Comparison of ENCODE assay signal across 18 cellular contexts in genomic region chr7:20316706-20317105, GRCh38. TPM values are rescaled to one million over a fixed set of nuclear protein-coding genes. Genes with fewer than 3 reads are reported as not detected.
DNase-seq lines count a peak whose midpoint lies in the region; TF ChIP-seq lines count a peak whose summit lies in the region.
"Had no signal": no experiment of that assay in that cellular context is flagged by ENCODE, and none has a peak within 500 bp of the region (broad histone marks: within the 10 kb centered on the region; RNA-seq: fewer than 3 reads in every experiment).

No MANE protein-coding gene starts in this region.

- H3K9me3 ChIP-seq in OCI-LY7 (ENCODE audit: low read length) = no peaks in the 10 kb centered on the region
- H3K9me3 ChIP-seq: BE2C, HAP-1 had no signal

- H3K36me3 ChIP-seq in OCI-LY7 (ENCODE audit: insufficient read depth, low read length) = no peaks in the 10 kb centered on the region
- H3K36me3 ChIP-seq: BE2C, HAP-1 had no signal

- H4K20me1 ChIP-seq in OCI-LY7 (ENCODE audit: insufficient read depth, low read length) = no peaks in the 10 kb centered on the region

- DNase-seq in DMS53 (lab: John Stamatoyannopoulos, UW) (peak; percentile 42), DMS53 treated with DMSO at 0.1 percent for 48 hours (lab: John Stamatoyannopoulos, UW; ENCODE audit: unreplicated experiment) (no peak), DMS 273 treated with DMSO at 0.1 percent for 48 hours (lab: John Stamatoyannopoulos, UW) (peak; percentile 16), NCI-H2227 treated with DMSO at 0.1 percent for 48 hours (lab: John Stamatoyannopoulos, UW) (peak; percentile 82), cerebellar cortex (ENCODE audit: low spot score) (no peak), OCI-LY7 (ENCODE audit: low spot score) (no peak)
- DNase-seq in activated CD4-positive, CD25-positive, alpha-beta regulatory T cell treated with anti-CD3 and anti-CD28 coated beads, Interleukin-2, amount 50 U/mL, for 72 hours = no peak
- DNase-seq: BE2C; CD4-positive, alpha-beta T cell; DND-41; NCI-H1694; T-helper 1 cell had no signal

- CTCF ChIA-PET in OCI-LY7 (lab: Charles Lee; ENCODE audit: unreplicated experiment) = no interaction called here

- H3K79me2 ChIP-seq in OCI-LY7 (ENCODE audit: insufficient read depth, low read depth, low read length) = no peaks in the 10 kb centered on the region

- H3K27ac ChIP-seq in VCaP (peak overlapping the region; percentile 73), OCI-LY7 (ENCODE audit: low read depth, low read length, poor library complexity, severe bottlenecking) (no peak overlapping the region)
- H3K27ac ChIP-seq: 22Rv1, HL-60, SK-N-MC had no signal

- H3K9me2 ChIP-seq in OCI-LY7 (ENCODE audit: insufficient read depth, low read length) = no peaks in the 10 kb centered on the region

- no peak overlapping the region for H3K4me3 ChIP-seq in OCI-LY7 (ENCODE audit: low read depth, low read length, poor library complexity, severe bottlenecking)
- H3K4me3 ChIP-seq: GM12878, HAP-1, SK-N-MC had no signal

- intact Hi-C loops in OCI-LY7 (cut with micrococcal nuclease; ENCODE audit: unreplicated experiment) = no loop called here

- BruUV-seq in OCI-LY7 (replicated peaks; lab: Mats Ljungman, UMichigan) = no TSS peak

- H2AFZ ChIP-seq in OCI-LY7 (ENCODE audit: low read length) = no peak overlapping the region

- TF ChIP-seq CTCF in VCaP (conservative IDR thresholded peaks at IDR 0.05) (no peak), OCI-LY7 (conservative IDR thresholded peaks at IDR 0.05; ENCODE audit: low read length) (no peak)

- POLR2A ChIA-PET in OCI-LY7 (lab: Charles Lee) = interaction anchor here (0.7 to 1.0 kb wide), 5 partner anchors 16 to 363 kb away, joined by 3 to 6 read pairs (median 5); no protein-coding TSS in a partner anchor

- no peaks in the 10 kb centered on the region for H3K4me1 ChIP-seq in OCI-LY7 (ENCODE audit: insufficient read depth, low read length, poor library complexity, severe bottlenecking)
- H3K4me1 ChIP-seq: BE2C, HAP-1 had no signal

- no peak overlapping the region for H3K4me2 ChIP-seq in OCI-LY7 (ENCODE audit: low read length)

RNA-seq across cellular contexts. Expression of gene ITGB8, which starts 14.0 kb away (rescaled TPM):
- not detected in 2 replicates for total RNA-seq in OCI-LY7 (2014; rRNA removed; shearing (Covaris generic))
- total RNA-seq in OCI-LY7 (2022) = not detected in 2 replicates
- total RNA-seq: CD4-positive, alpha-beta T cell had no signal

Comparison
In these comparisons a context has a peak if more than half of its experiments do, and no peak if none do; other contexts are left out.
1. DNase-seq: peak in DMS53 (single experiment), DMS 273 treated with DMSO at 0.1 percent for 48 hours (single experiment) and NCI-H2227 treated with DMSO at 0.1 percent for 48 hours (single experiment); none in DMS53 treated with DMSO at 0.1 percent for 48 hours (single experiment), cerebellar cortex (single experiment), OCI-LY7 (single experiment) and activated CD4-positive, CD25-positive, alpha-beta regulatory T cell treated with anti-CD3 and anti-CD28 coated beads, Interleukin-2, amount 50 U/mL, for 72 hours (single experiment).